In genomic region chr2:37706784-37707183, GRCh38 we compare ENCODE assay signal across 1 cellular context.
TF ChIP-seq lines count a peak whose summit lies in the region.

No MANE protein-coding gene starts in this region.

TF ChIP-seq in IMR-90, 13 proteins besides CTCF, POLR2A, EP300 and RAD21:
- TF ChIP-seq CEBPB (IDR thresholded peaks at IDR 0.05; ENCODE audit: low read depth, low read length) (no peak), MAFK (IDR thresholded peaks at IDR 0.05; ENCODE audit: low read depth, low read length) (no peak), ELK1 (IDR thresholded peaks at IDR 0.05; ENCODE audit: borderline replicate concordance, low read depth, low read length) (no peak), RFX5 (IDR thresholded peaks at IDR 0.05; ENCODE audit: low read depth, low read length) (no peak), SMC3 (IDR thresholded peaks at IDR 0.05; ENCODE audit: low read depth, low read length) (no peak), MXI1 (IDR thresholded peaks at IDR 0.05; ENCODE audit: borderline replicate concordance, low read depth, low read length) (no peak), FOS (IDR thresholded peaks at IDR 0.05; ENCODE audit: low read depth, low read length) (no peak), USF2 (IDR thresholded peaks at IDR 0.05; ENCODE audit: low read depth, low read length) (no peak), NFE2L2 (IDR thresholded peaks at IDR 0.05; ENCODE audit: low read depth, low read length) (no peak), RCOR1 (IDR thresholded peaks at IDR 0.05; ENCODE audit: insufficient replicate concordance, low read length) (no peak), MAZ (IDR thresholded peaks at IDR 0.05; ENCODE audit: borderline replicate concordance, low read depth, low read length) (no peak), CHD1 (IDR thresholded peaks at IDR 0.05; ENCODE audit: low read depth, low read length) (no peak), BHLHE40 (IDR thresholded peaks at IDR 0.05; ENCODE audit: low read depth, low read length) (no peak)
